ENCODE assay signal across 8 cellular contexts in the genomic region with DNA sequence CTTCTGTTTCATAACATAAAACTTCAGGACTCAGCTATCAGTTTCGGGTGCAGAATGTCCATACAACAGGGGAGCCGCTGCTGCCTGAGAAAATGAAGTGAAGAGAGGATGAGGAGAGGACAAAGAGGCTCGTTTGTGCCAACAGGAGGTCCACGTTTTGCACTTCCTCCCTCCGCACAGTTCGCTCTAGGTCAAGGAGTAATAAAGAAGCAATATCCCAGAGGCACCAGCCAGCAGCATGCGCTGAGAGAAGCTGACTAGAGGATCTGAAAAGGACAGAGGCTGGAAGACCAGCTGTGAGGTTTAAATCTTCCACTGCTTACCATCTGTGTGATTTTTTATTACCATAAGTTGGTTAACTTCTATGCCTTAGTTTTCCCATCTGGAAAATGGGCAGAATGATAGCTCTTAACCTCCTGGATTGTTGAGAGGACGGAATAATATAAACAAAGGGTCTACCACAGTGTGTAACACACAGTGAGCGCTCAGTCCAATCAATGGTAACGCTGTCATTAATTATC. TPM values are rescaled to one million over a fixed set of nuclear protein-coding genes. Genes with fewer than 3 reads are reported as not detected.
DNase-seq lines count a peak whose midpoint lies in the region; ATAC-seq and TF ChIP-seq lines count a peak whose summit lies in the region.

No MANE protein-coding gene starts in this region.

- ATAC-seq in GM21367 (IDR thresholded peaks at IDR 0.05; ENCODE audit: unreplicated experiment) (no peak), HG03442 (IDR thresholded peaks at IDR 0.05; ENCODE audit: unreplicated experiment) (no peak)

- TF ChIP-seq CTCF in GM06990 (IDR thresholded peaks at IDR 0.05; ENCODE audit: insufficient read depth, low read length, poor library complexity, severe bottlenecking) (no peak), epithelial cell of proximal tubule (conservative IDR thresholded peaks at IDR 0.05; ENCODE audit: low read depth, low read length) (no peak)

- DNase-seq in GM06990 (ENCODE audit: extremely low read depth, insufficient read length), result no peak
- no peak for DNase-seq in NT2/D1 (ENCODE audit: low read depth, low spot score)
- DNase-seq in epithelial cell of proximal tubule (ENCODE audit: low read depth), result no peak
- peak; percentile 22 for DNase-seq in pons (ENCODE audit: low spot score)
- no peak for DNase-seq in hippocampal formation (lab: John Stamatoyannopoulos, UW)
- no peak for DNase-seq in NCI-H2081 (lab: John Stamatoyannopoulos, UW)

- peak overlapping the region; percentile 99 for H3K4me3 ChIP-seq in GM06990 (replicated peaks; ENCODE audit: low read depth, low read length)
- peak overlapping the region; percentile 76 for H3K4me3 ChIP-seq in NT2/D1 (ENCODE audit: insufficient read length, low read depth)
- H3K4me3 ChIP-seq in epithelial cell of proximal tubule (ENCODE audit: low read depth, low read length), result peak overlapping the region; percentile 95

- H3K36me3 ChIP-seq in GM06990 (ENCODE audit: control insufficient read depth, insufficient read depth, low read length) (no peaks in the 10 kb centered on the region), NT2/D1 (ENCODE audit: insufficient read depth, insufficient read length, low read length) (peaks cover 33% of the 10 kb centered on the region)

- H3K4me1 ChIP-seq in NT2/D1 (ENCODE audit: insufficient read depth, insufficient read length), result no peaks in the 10 kb centered on the region

- H3K9me3 ChIP-seq in NT2/D1 (ENCODE audit: insufficient read depth, low read length), result no peaks in the 10 kb centered on the region

- peak overlapping the region; percentile 81 for H3K9ac ChIP-seq in NT2/D1 (ENCODE audit: insufficient read length, low read depth)

- H3K27me3 ChIP-seq in GM06990 (replicated peaks; ENCODE audit: control insufficient read depth, insufficient read depth, low read length) (no peaks in the 10 kb centered on the region), NT2/D1 (ENCODE audit: insufficient read depth, insufficient read length) (no peaks in the 10 kb centered on the region)

RNA-seq across cellular contexts. Expression of a gene that starts 0.7 kb away (rescaled TPM):
- 5.5 and 8.0 TPM in 2 replicates for total RNA-seq in epithelial cell of proximal tubule
